ENCODE assay signal across 19 cellular contexts in the genomic region with DNA sequence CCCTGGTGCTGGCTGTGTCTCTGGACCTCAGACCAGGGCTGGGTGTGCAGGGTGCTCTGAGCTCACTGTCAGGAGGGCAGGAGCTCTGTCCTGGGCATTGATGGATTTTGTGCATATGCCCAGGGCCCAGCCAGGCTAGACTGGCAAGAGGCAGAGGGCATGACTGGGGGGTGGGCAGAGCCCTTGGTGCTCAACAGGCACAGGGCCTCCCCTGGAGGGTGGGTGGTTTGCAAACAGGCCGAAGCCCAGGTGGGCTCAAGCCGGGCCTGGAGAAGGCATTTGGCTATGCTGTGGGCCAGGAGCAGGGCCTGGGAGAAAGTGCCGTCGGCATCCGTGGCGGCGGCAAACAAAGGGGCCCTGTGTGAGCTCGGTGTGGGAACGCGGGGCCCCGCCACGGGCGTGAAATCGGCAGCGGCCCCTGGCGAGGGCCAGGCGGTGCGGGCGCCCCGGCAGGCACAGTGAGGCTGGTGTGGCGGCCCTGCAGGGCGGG. TPM values are rescaled to one million over a fixed set of nuclear protein-coding genes. Genes with fewer than 3 reads are reported as not detected.
A peak's percentile ranks its signal among the peaks of the same experiment; 100 is the strongest.
DNase-seq lines count a peak whose midpoint lies in the region; ATAC-seq, FAIRE-seq and TF ChIP-seq lines count a peak whose summit lies in the region.
"Had no signal": no experiment of that assay in that cellular context is flagged by ENCODE, and none has a peak within 500 bp of the region (broad histone marks: within the 10 kb centered on the region; RNA-seq: fewer than 3 reads in every experiment).

No MANE protein-coding gene starts in this region.

- no peak for TF ChIP-seq CTCF in K562 (IDR thresholded peaks at IDR 0.05 in 2 of 3, conservative IDR thresholded peaks at IDR 0.05 in 1 of 3; ENCODE audit: insufficient read depth in 2 of 3, low read depth in 1 of 3, low read length in 3 of 3)

- FAIRE-seq in K562 (lab: Jason Lieb, UNC): no peak
- FAIRE-seq: bronchial epithelial cell, GM12891 had no signal

- no peak overlapping the region for H3K27ac ChIP-seq in K562 (ENCODE audit: extremely low read depth, low read depth, low read length)
- H3K27ac ChIP-seq in substantia nigra (ENCODE audit: low read depth, low read length, poor library complexity, severe bottlenecking): peak overlapping the region; percentile 38

- intact Hi-C loops in K562 (cut with micrococcal nuclease): loop anchor here (5.0 to 10.0 kb wide), 4 partner anchors 62 to 228 kb away; a partner anchor contains a TSS

- ATAC-seq in activated T-cell treated with anti-CD3 and anti-CD28 coated beads, Interleukin-2, amount 50 U/mL, for 4 hours: no peak
- no peak for ATAC-seq in K562
- no peak for ATAC-seq in memory B cell (ENCODE audit: low read depth)
- ATAC-seq in GM21825 (IDR thresholded peaks at IDR 0.05; ENCODE audit: unreplicated experiment): no peak
- ATAC-seq in activated CD8-positive, alpha-beta T cell treated with anti-CD3 and anti-CD28 coated beads, Interleukin-2, amount 10 ng/mL, durations not matched to agents 7 days and 5 days: no peak
- ATAC-seq: esophagus mucosa, GM23338 had no signal

- peaks cover 27 to 87% of the 10 kb centered on the region in 2 experiments for H3K4me1 ChIP-seq in K562 (replicated peaks in 1 of 2; ENCODE audit: control insufficient read depth in 2 of 2, insufficient read depth in 2 of 2, low read length in 2 of 2)

- no peaks in the 10 kb centered on the region for H3K36me3 Mint-ChIP-seq in activated T-cell treated with anti-CD3 and anti-CD28 coated beads, Interleukin-2, amount 50 U/mL, for 4 hours (ENCODE audit: insufficient read depth)
- H3K36me3 Mint-ChIP-seq in memory B cell: no peaks in the 10 kb centered on the region
- H3K36me3 Mint-ChIP-seq in activated CD8-positive, alpha-beta T cell treated with anti-CD3 and anti-CD28 coated beads, Interleukin-2, amount 10 ng/mL, durations not matched to agents 7 days and 5 days (ENCODE audit: low read depth): no peaks in the 10 kb centered on the region

- no peak for TF ChIP-seq POLR2A in K562 (conservative IDR thresholded peaks at IDR 0.05)

- 90% methylated on average over 8 of the region's 22 CpGs for WGBS in K562 (ENCODE audit: insufficient coverage, low coverage, missing lambda C conversion rate)

- H3K4me2 ChIP-seq in K562 (ENCODE audit: insufficient read depth, low read length): no peak overlapping the region
- H3K4me2 ChIP-seq: smooth muscle cell had no signal

- peak overlapping the region; percentile 16 for H3K4me3 Mint-ChIP-seq in activated T-cell treated with anti-CD3 and anti-CD28 coated beads, Interleukin-2, amount 50 U/mL, for 4 hours
- peak overlapping the region; percentile 12 for H3K4me3 Mint-ChIP-seq in memory B cell
- H3K4me3 Mint-ChIP-seq in activated CD8-positive, alpha-beta T cell treated with anti-CD3 and anti-CD28 coated beads, Interleukin-2, amount 10 ng/mL, durations not matched to agents 7 days and 5 days: no peak overlapping the region
- H3K4me3 Mint-ChIP-seq: GM23338 had no signal

- no peak for TF ChIP-seq RAD21 in K562 (CRISPR knock-in tag; conservative IDR thresholded peaks at IDR 0.05 in 1 of 2, IDR thresholded peaks at IDR 0.05 in 1 of 2)

- POLR2A ChIA-PET in K562 (lab: Yijun Ruan, JAX): interaction anchor here (0.7 to 2.3 kb wide), 5 partner anchors 9 to 119 kb away, joined by 3 to 10 read pairs (median 4); a partner anchor contains a TSS
- POLR2A ChIA-PET in activated CD8-positive, alpha-beta T cell treated with anti-CD3 and anti-CD28 coated beads, Interleukin-2, amount 10 ng/mL, durations not matched to agents 7 days and 5 days (lab: Charles Lee): interaction anchor here (0.6 kb wide), 1 partner anchor 169 kb away, joined by 4 read pairs; no protein-coding TSS in a partner anchor

- CTCF ChIA-PET in K562 (lab: Yijun Ruan, JAX; ENCODE audit: low intra/inter-chr PET ratio): no interaction called here
- CTCF ChIA-PET in activated CD8-positive, alpha-beta T cell treated with anti-CD3 and anti-CD28 coated beads, Interleukin-2, amount 10 ng/mL, durations not matched to agents 7 days and 5 days (lab: Charles Lee): no interaction called here

- H3K9me3 ChIP-seq in K562 (replicated peaks; ENCODE audit: control insufficient read depth, insufficient read depth, low read depth, low read length): no peaks in the 10 kb centered on the region

- peaks cover 28% of the 10 kb centered on the region for H3K79me2 ChIP-seq in K562 (ENCODE audit: control insufficient read depth, insufficient read depth, low read length)

- peaks cover 7% of the 10 kb centered on the region for H3K27me3 Mint-ChIP-seq in activated T-cell treated with anti-CD3 and anti-CD28 coated beads, Interleukin-2, amount 50 U/mL, for 4 hours (ENCODE audit: low read depth)
- H3K27me3 Mint-ChIP-seq in memory B cell: peaks cover 4% of the 10 kb centered on the region
- peaks cover 14% of the 10 kb centered on the region for H3K27me3 Mint-ChIP-seq in activated CD8-positive, alpha-beta T cell treated with anti-CD3 and anti-CD28 coated beads, Interleukin-2, amount 10 ng/mL, durations not matched to agents 7 days and 5 days (ENCODE audit: low read depth)

- H2AFZ ChIP-seq in K562 (ENCODE audit: low read depth, low read length): no peak overlapping the region
- H2AFZ ChIP-seq: GM23338 had no signal

- H3K27me3 ChIP-seq in K562 (ENCODE audit: control insufficient read depth in 2 of 2, insufficient read depth in 2 of 2, low read length in 2 of 2): no peaks in the 10 kb centered on the region

- in situ Hi-C loops in K562 (cut with MboI): no loop called here

- no peak overlapping the region for H3K4me3 ChIP-seq in K562
- H3K4me3 ChIP-seq: smooth muscle cell had no signal

- H4K20me1 ChIP-seq in K562 (replicated peaks; ENCODE audit: control insufficient read depth, insufficient read depth, low read length): peaks cover 13% of the 10 kb centered on the region

- peak overlapping the region in 1 of 2 experiments; percentile 91; a peak in 2 of 4 replicates for H3K9ac ChIP-seq in K562 (ENCODE audit: insufficient read depth in 1 of 2, low read depth in 2 of 2, low read length in 2 of 2)

- H3K27ac Mint-ChIP-seq in memory B cell: no peak overlapping the region
- no peak overlapping the region for H3K27ac Mint-ChIP-seq in activated CD8-positive, alpha-beta T cell treated with anti-CD3 and anti-CD28 coated beads, Interleukin-2, amount 10 ng/mL, durations not matched to agents 7 days and 5 days
- H3K27ac Mint-ChIP-seq: GM23338 had no signal

- peaks cover 14% of the 10 kb centered on the region for H3K4me1 Mint-ChIP-seq in activated T-cell treated with anti-CD3 and anti-CD28 coated beads, Interleukin-2, amount 50 U/mL, for 4 hours (ENCODE audit: low read depth)
- peaks cover 5% of the 10 kb centered on the region for H3K4me1 Mint-ChIP-seq in memory B cell
- peaks cover 31% of the 10 kb centered on the region for H3K4me1 Mint-ChIP-seq in activated CD8-positive, alpha-beta T cell treated with anti-CD3 and anti-CD28 coated beads, Interleukin-2, amount 10 ng/mL, durations not matched to agents 7 days and 5 days (ENCODE audit: low read depth)

- H3K36me3 ChIP-seq in K562 (ENCODE audit: control insufficient read depth, insufficient read depth, low read length): peaks cover 3% of the 10 kb centered on the region; the same call in 1 of the 3 replicates

- H3K9me3 Mint-ChIP-seq in activated T-cell treated with anti-CD3 and anti-CD28 coated beads, Interleukin-2, amount 50 U/mL, for 4 hours: no peaks in the 10 kb centered on the region
- H3K9me3 Mint-ChIP-seq in memory B cell: no peaks in the 10 kb centered on the region
- H3K9me3 Mint-ChIP-seq in activated CD8-positive, alpha-beta T cell treated with anti-CD3 and anti-CD28 coated beads, Interleukin-2, amount 10 ng/mL, durations not matched to agents 7 days and 5 days (ENCODE audit: insufficient read depth): no peaks in the 10 kb centered on the region
- H3K9me3 Mint-ChIP-seq: GM23338 had no signal

- no peak for TF ChIP-seq EP300 in K562 (IDR thresholded peaks at IDR 0.05; ENCODE audit: low read length)

- peaks cover 7% of the 10 kb centered on the region for H3K9me1 ChIP-seq in K562 (ENCODE audit: control insufficient read depth, insufficient read depth, low read length)

- no peak for DNase-seq in activated T-cell treated with anti-CD3 and anti-CD28 coated beads, Interleukin-2, amount 50 U/mL, for 4 hours
- no peak for DNase-seq in activated T-cell treated with anti-CD3 and anti-CD28 coated beads, Interleukin-2, amount 50 U/mL, for 1 hour
- DNase-seq in K562 (ENCODE audit: extremely low read depth in 1 of 4, low spot score in 3 of 4) (no peak), memory B cell (ENCODE audit: low spot score in 2 of 2) (peak in 1 of 2 donors; percentile 25), substantia nigra (lab: John Stamatoyannopoulos, UW) (peak in 13 of 49 donors; percentile 11 to 52 (median 40)), glomerular visceral epithelial cell (ENCODE audit: extremely low spot score) (no peak)
- DNase-seq in activated CD8-positive, alpha-beta T cell treated with anti-CD3 and anti-CD28 coated beads, Interleukin-2, amount 10 ng/mL, durations not matched to agents 7 days and 5 days: no peak
- DNase-seq: ACHN; activated effector memory CD4-positive, alpha-beta T cell treated with Interleukin-2 at 50 U/mL for 16 hours; MM.1S; NCI-H2171; SW 1271 had no signal

- no TSS peak for BruUV-seq in K562 (replicated peaks; lab: Mats Ljungman, UMichigan)

RNA-seq across cellular contexts. Expression of a gene that starts 1.9 kb away (rescaled TPM):
- total RNA-seq in activated T-cell treated with anti-CD3 and anti-CD28 coated beads, Interleukin-2, amount 50 U/mL, for 4 hours: 10 to 100 TPM in 2 of 3 donors, 1 to 10 TPM in 1; 7.6 to 15.6 (median 11.6) TPM
- 6.4 and 15.4 TPM in 2 replicates for total RNA-seq in K562 (2011; cell fraction: chromatin; rRNA removed; ENCODE audit: low replicate concordance)
- 16.8 and 18.8 TPM in 2 replicates for total RNA-seq in K562 (2011; cell fraction: nucleolus; rRNA removed)
- 11.7 and 13.1 TPM in 2 replicates for total RNA-seq in K562 (2011; cell fraction: nucleoplasm; rRNA removed)
- total RNA-seq in K562 (2014; rRNA removed) (19.1 and 25.9 TPM in 2 replicates), K562 (2014; rRNA removed; fragmentation: Illumina TruSeq; extraction: Trizol) (1.6 and 2.0 TPM in 2 replicates), K562 (2015; rRNA removed; fragmentation: Illumina TruSeq; extraction: Trizol) (3.3 and 4.0 TPM in 2 replicates), K562 (2021) (24.5 and 29.5 TPM in 2 replicates)
- polyA plus RNA-seq in K562 (2011; rRNA removed) (5.2 and 7.6 TPM in 2 replicates), K562 (2014; fragmentation: Illumina TruSeq; extraction: Trizol) (6.2 and 7.2 TPM in 2 replicates), K562 (2014; fragmentation: Nextera tagmentation; extraction: Ambion mirVana) (not detected), K562 (2014; rRNA removed) (13.8 and 17.8 TPM in 2 replicates)
- polyA plus RNA-seq in K562 (2011; cell fraction: cytosol; rRNA removed): 10.4 and 26.9 TPM in 2 replicates
- 13.1 and 17.8 TPM in 2 replicates for polyA plus RNA-seq in K562 (2011; cell fraction: nucleus; rRNA removed)
- 6.1 and 8.4 TPM in 2 replicates for polyA plus RNA-seq in K562 (2012)
- 1.3 and 1.8 TPM in 2 replicates for polyA minus RNA-seq in K562 (2011; rRNA and poly(A)+ RNA removed)
- 9.5 and 11.2 TPM in 2 replicates for polyA minus RNA-seq in K562 (2011; cell fraction: cytosol; rRNA and poly(A)+ RNA removed)
- polyA minus RNA-seq in K562 (2011; cell fraction: nucleus; rRNA and poly(A)+ RNA removed): 9.2 and 12.6 TPM in 2 replicates
- 1 to 10 TPM; 1.4 to 1.5 TPM for total RNA-seq in activated CD8-positive, alpha-beta T cell treated with anti-CD3 and anti-CD28 coated beads, Interleukin-2, amount 10 ng/mL, durations not matched to agents 7 days and 5 days

RNA-seq across cellular contexts. Expression of a gene that starts 26.4 kb away (rescaled TPM):
- 1 to 10 TPM; 3.2 to 4.0 (median 3.6) TPM for total RNA-seq in activated T-cell treated with anti-CD3 and anti-CD28 coated beads, Interleukin-2, amount 50 U/mL, for 4 hours
- total RNA-seq in K562 (2011; cell fraction: chromatin; rRNA removed; ENCODE audit: low replicate concordance): 16.4 and 68.0 TPM in 2 replicates
- 100 and 103 TPM in 2 replicates for total RNA-seq in K562 (2011; cell fraction: nucleolus; rRNA removed)
- 32.4 and 39.2 TPM in 2 replicates for total RNA-seq in K562 (2011; cell fraction: nucleoplasm; rRNA removed)
- total RNA-seq in K562 (2014; rRNA removed) (38.5 and 46.9 TPM in 2 replicates), K562 (2014; rRNA removed; fragmentation: Illumina TruSeq; extraction: Trizol) (3.4 and 4.6 TPM in 2 replicates), K562 (2015; rRNA removed; fragmentation: Illumina TruSeq; extraction: Trizol) (14.8 and 16.4 TPM in 2 replicates), K562 (2021) (45.8 and 49.2 TPM in 2 replicates)
- polyA plus RNA-seq in K562 (2011; rRNA removed) (8.6 and 13.0 TPM in 2 replicates), K562 (2014; fragmentation: Illumina TruSeq; extraction: Trizol) (8.8 and 14.8 TPM in 2 replicates), K562 (2014; fragmentation: Nextera tagmentation; extraction: Ambion mirVana) (1 to 10 TPM; 3.9 to 7.0 TPM), K562 (2014; rRNA removed) (23.9 and 27.3 TPM in 2 replicates)
- polyA plus RNA-seq in K562 (2011; cell fraction: cytosol; rRNA removed): 18.4 and 58.5 TPM in 2 replicates
- 14.8 and 30.5 TPM in 2 replicates for polyA plus RNA-seq in K562 (2011; cell fraction: nucleus; rRNA removed)
- polyA plus RNA-seq in K562 (2012): 20.5 and 29.0 TPM in 2 replicates
- 2.8 and 4.9 TPM in 2 replicates for polyA minus RNA-seq in K562 (2011; rRNA and poly(A)+ RNA removed)
- 27.4 and 32.4 TPM in 2 replicates for polyA minus RNA-seq in K562 (2011; cell fraction: cytosol; rRNA and poly(A)+ RNA removed)
- polyA minus RNA-seq in K562 (2011; cell fraction: nucleus; rRNA and poly(A)+ RNA removed): 13.6 and 14.0 TPM in 2 replicates
- 1 to 10 TPM; 6.6 to 7.0 TPM for total RNA-seq in activated CD8-positive, alpha-beta T cell treated with anti-CD3 and anti-CD28 coated beads, Interleukin-2, amount 10 ng/mL, durations not matched to agents 7 days and 5 days

RNA-seq across cellular contexts. Expression of a gene that starts 48.8 kb away (rescaled TPM):
- total RNA-seq in activated T-cell treated with anti-CD3 and anti-CD28 coated beads, Interleukin-2, amount 50 U/mL, for 4 hours: 10 to 100 TPM; 72.0 to 81.1 (median 73.5) TPM
- 20.6 and 61.7 TPM in 2 replicates for total RNA-seq in K562 (2011; cell fraction: chromatin; rRNA removed; ENCODE audit: low replicate concordance)
- total RNA-seq in K562 (2011; cell fraction: nucleolus; rRNA removed): 48.5 and 57.8 TPM in 2 replicates
- 24.1 and 26.4 TPM in 2 replicates for total RNA-seq in K562 (2011; cell fraction: nucleoplasm; rRNA removed)
- total RNA-seq in K562 (2014; rRNA removed) (50.0 and 57.8 TPM in 2 replicates), K562 (2014; rRNA removed; fragmentation: Illumina TruSeq; extraction: Trizol) (13.8 and 17.6 TPM in 2 replicates), K562 (2015; rRNA removed; fragmentation: Illumina TruSeq; extraction: Trizol) (29.7 and 30.5 TPM in 2 replicates), K562 (2021) (81.2 and 84.0 TPM in 2 replicates)
- polyA plus RNA-seq in K562 (2011; rRNA removed) (38.3 and 49.6 TPM in 2 replicates), K562 (2014; fragmentation: Illumina TruSeq; extraction: Trizol) (28.4 and 52.9 TPM in 2 replicates), K562 (2014; fragmentation: Nextera tagmentation; extraction: Ambion mirVana) (under 1 TPM; 0.24 to 0.49 TPM), K562 (2014; rRNA removed) (56.2 and 57.1 TPM in 2 replicates)
- polyA plus RNA-seq in K562 (2011; cell fraction: cytosol; rRNA removed): 51.9 and 81.6 TPM in 2 replicates
- 55.4 and 66.0 TPM in 2 replicates for polyA plus RNA-seq in K562 (2011; cell fraction: nucleus; rRNA removed)
- polyA plus RNA-seq in K562 (2012): 61.8 and 81.8 TPM in 2 replicates
- polyA minus RNA-seq in K562 (2011; rRNA and poly(A)+ RNA removed): 22.0 and 33.8 TPM in 2 replicates
- polyA minus RNA-seq in K562 (2011; cell fraction: cytosol; rRNA and poly(A)+ RNA removed): 41.6 and 47.4 TPM in 2 replicates
- polyA minus RNA-seq in K562 (2011; cell fraction: nucleus; rRNA and poly(A)+ RNA removed): 11.4 and 18.9 TPM in 2 replicates
- 10 to 100 TPM; 68.6 to 68.8 TPM for total RNA-seq in activated CD8-positive, alpha-beta T cell treated with anti-CD3 and anti-CD28 coated beads, Interleukin-2, amount 10 ng/mL, durations not matched to agents 7 days and 5 days

RNA-seq across cellular contexts. Expression of a gene that starts 52.9 kb away (rescaled TPM):
- not detected for total RNA-seq in activated T-cell treated with anti-CD3 and anti-CD28 coated beads, Interleukin-2, amount 50 U/mL, for 4 hours
- not detected in 2 replicates for total RNA-seq in K562 (2011; cell fraction: chromatin; rRNA removed; ENCODE audit: low replicate concordance)
- not detected in 2 replicates for total RNA-seq in K562 (2011; cell fraction: nucleolus; rRNA removed)
- not detected in 2 replicates for total RNA-seq in K562 (2011; cell fraction: nucleoplasm; rRNA removed)
- total RNA-seq in K562 (2014; rRNA removed) (not detected in 2 replicates), K562 (2014; rRNA removed; fragmentation: Illumina TruSeq; extraction: Trizol) (not detected in 2 replicates), K562 (2015; rRNA removed; fragmentation: Illumina TruSeq; extraction: Trizol) (not detected in 2 replicates), K562 (2021) (not detected in 2 replicates)
- polyA plus RNA-seq in K562 (2011; rRNA removed) (not detected in 2 replicates), K562 (2014; fragmentation: Illumina TruSeq; extraction: Trizol) (not detected in 2 replicates), K562 (2014; fragmentation: Nextera tagmentation; extraction: Ambion mirVana) (not detected), K562 (2014; rRNA removed) (not detected in 2 replicates)
- not detected in 2 replicates for polyA plus RNA-seq in K562 (2011; cell fraction: cytosol; rRNA removed)
- not detected in 2 replicates for polyA plus RNA-seq in K562 (2011; cell fraction: nucleus; rRNA removed)
- polyA plus RNA-seq in K562 (2012): 1.4 TPM in 2 replicates
- polyA minus RNA-seq in K562 (2011; rRNA and poly(A)+ RNA removed): not detected in 2 replicates
- polyA minus RNA-seq in K562 (2011; cell fraction: cytosol; rRNA and poly(A)+ RNA removed): not detected in 2 replicates
- 0.44 TPM in 1 of 2 replicates, not detected in the other for polyA minus RNA-seq in K562 (2011; cell fraction: nucleus; rRNA and poly(A)+ RNA removed)
- not detected for total RNA-seq in activated CD8-positive, alpha-beta T cell treated with anti-CD3 and anti-CD28 coated beads, Interleukin-2, amount 10 ng/mL, durations not matched to agents 7 days and 5 days
- total RNA-seq: bronchial epithelial cell, esophagus mucosa, GM23338, smooth muscle cell, urinary bladder had no signal
- polyA plus RNA-seq: GM23338, smooth muscle cell, urinary bladder had no signal
